8 cellular contexts compared by ENCODE assay signal in the genomic region with DNA sequence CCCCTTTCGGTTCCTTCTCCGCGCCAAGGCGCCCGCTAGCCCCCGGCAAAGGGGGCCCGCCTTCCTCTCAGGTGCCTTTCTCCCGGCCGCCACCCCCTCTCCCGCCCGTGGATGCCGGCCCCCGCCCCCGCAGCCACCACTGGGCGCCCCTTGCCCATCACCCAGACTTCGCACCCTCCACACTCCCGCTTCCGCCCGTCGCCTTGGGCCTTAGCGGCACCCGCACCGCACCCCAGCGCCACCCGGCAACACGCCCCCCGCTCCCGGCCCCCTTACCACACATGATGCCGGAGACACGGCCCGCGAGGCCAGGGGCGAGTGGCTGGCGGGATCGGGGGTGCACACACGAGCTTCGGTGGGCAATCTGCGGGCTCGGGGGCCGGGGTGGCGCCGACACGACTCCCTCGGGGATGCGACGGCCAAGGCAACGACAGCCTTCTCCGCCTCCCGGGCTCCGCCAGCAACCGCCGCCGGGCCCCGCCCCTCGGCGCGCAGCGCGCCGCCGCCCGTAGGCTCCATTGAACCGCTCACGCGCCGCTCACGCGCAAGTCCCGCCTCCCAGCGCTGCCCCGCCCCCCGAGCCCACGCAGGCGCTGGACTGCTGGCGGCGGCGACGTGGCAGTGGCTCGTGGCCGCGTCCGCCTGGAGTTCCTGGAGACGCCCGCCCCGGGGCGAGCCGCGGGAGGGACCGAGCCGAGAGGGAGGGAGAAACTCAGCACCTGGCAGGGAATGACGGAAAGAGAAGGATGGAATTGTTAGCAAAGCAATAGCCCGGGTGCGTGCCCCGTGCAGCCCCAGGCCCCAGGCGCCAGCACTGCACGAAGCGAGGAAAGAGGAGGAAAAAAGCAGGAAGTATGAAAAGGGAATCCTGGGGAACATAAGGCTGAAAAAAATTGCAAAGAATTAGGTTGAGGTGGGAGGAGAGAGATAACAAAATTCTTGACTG. TPM values are rescaled to one million over a fixed set of nuclear protein-coding genes. Genes with fewer than 3 reads are reported as not detected.
DNase-seq lines count a peak whose midpoint lies in the region; ATAC-seq and TF ChIP-seq lines count a peak whose summit lies in the region.

A gene (minus strand): TSS at position 439 of the 946 bp plus-strand sequence. CDS start 156 bp downstream, at position 283.

- peak; percentile 92 for ATAC-seq in DND-41 (ENCODE audit: insufficient read depth, low read depth)
- peak; percentile 94 for ATAC-seq in GM23338
- peak; percentile 91 to 94 for ATAC-seq in naive thymus-derived CD8-positive, alpha-beta T cell
- ATAC-seq in stimulated activated naive B cell treated with anti-CD40 and anti-IgM and Interleukin-4, amounts not matched to agents 10 μg/mL and 1 μg/mL and 100 μg/mL, for 72 hours (replicated peaks), result peak; percentile 90 to 93

- H3K36me3 ChIP-seq in DND-41 (ENCODE audit: insufficient read depth, low read length) (peaks cover 3% of the 10 kb centered on the region; the same call in 1 of the 2 replicates), GM23338 (ENCODE audit: insufficient read depth) (no peaks in the 10 kb centered on the region)

- no peaks in the 10 kb centered on the region for H3K9me3 ChIP-seq in DND-41 (ENCODE audit: insufficient read depth, low read length, severe bottlenecking)

- H3K4me1 ChIP-seq in DND-41 (ENCODE audit: insufficient read depth, low read length), result peaks cover 41% of the 10 kb centered on the region
- peaks cover 22% of the 10 kb centered on the region for H3K4me1 ChIP-seq in GM23338 (ENCODE audit: insufficient read depth)

- POLR2A ChIA-PET in naive thymus-derived CD8-positive, alpha-beta T cell (lab: Charles Lee), result interaction anchor here (0.6 to 1.5 kb wide), 3 partner anchors 10 to 456 kb away, joined by 3 to 8 read pairs (median 4); a partner anchor contains a TSS

- no peaks in the 10 kb centered on the region for H3K27me3 Mint-ChIP-seq in GM23338 (ENCODE audit: insufficient read depth, low read depth, poor library complexity)
- no peaks in the 10 kb centered on the region for H3K27me3 Mint-ChIP-seq in naive thymus-derived CD8-positive, alpha-beta T cell
- H3K27me3 Mint-ChIP-seq in stimulated activated naive B cell treated with anti-CD40 and anti-IgM and Interleukin-4, amounts not matched to agents 10 μg/mL and 1 μg/mL and 100 μg/mL, for 72 hours, result no peaks in the 10 kb centered on the region

- H3K9me3 Mint-ChIP-seq in GM23338, result no peaks in the 10 kb centered on the region
- no peaks in the 10 kb centered on the region for H3K9me3 Mint-ChIP-seq in naive thymus-derived CD8-positive, alpha-beta T cell
- H3K9me3 Mint-ChIP-seq in stimulated activated naive B cell treated with anti-CD40 and anti-IgM and Interleukin-4, amounts not matched to agents 10 μg/mL and 1 μg/mL and 100 μg/mL, for 72 hours, result no peaks in the 10 kb centered on the region

- no peak for TF ChIP-seq CTCF in DND-41 (IDR thresholded peaks at IDR 0.05; ENCODE audit: borderline replicate concordance, extremely low read depth, low read length, poor library complexity, severe bottlenecking)
- TF ChIP-seq CTCF in GM23338 (conservative IDR thresholded peaks at IDR 0.05; ENCODE audit: low read depth in 2 of 2), result no peak

- H2AFZ ChIP-seq in DND-41 (ENCODE audit: low read depth, low read length), result peak within 1 kb of the TSS; percentile 91
- H2AFZ ChIP-seq in GM23338, result peak within 1 kb of the TSS; percentile 97

- H3K36me3 Mint-ChIP-seq in GM23338 (ENCODE audit: low read depth), result no peaks in the 10 kb centered on the region; the same call in 2 of the 3 replicates
- H3K36me3 Mint-ChIP-seq in naive thymus-derived CD8-positive, alpha-beta T cell, result peaks cover 0 to 6% (median 0%) of the 10 kb centered on the region in 3 donors
- peaks cover 5 to 8% of the 10 kb centered on the region in 2 donors for H3K36me3 Mint-ChIP-seq in stimulated activated naive B cell treated with anti-CD40 and anti-IgM and Interleukin-4, amounts not matched to agents 10 μg/mL and 1 μg/mL and 100 μg/mL, for 72 hours

- H3K27ac Mint-ChIP-seq in GM23338, result peak within 1 kb of the TSS; percentile 87
- H3K27ac Mint-ChIP-seq in naive thymus-derived CD8-positive, alpha-beta T cell, result peak within 1 kb of the TSS; percentile 45 to 94 (median 90)
- peak within 1 kb of the TSS; percentile 96 for H3K27ac Mint-ChIP-seq in stimulated activated naive B cell treated with anti-CD40 and anti-IgM and Interleukin-4, amounts not matched to agents 10 μg/mL and 1 μg/mL and 100 μg/mL, for 72 hours

- peak within 1 kb of the TSS; percentile 93 for H3K4me3 Mint-ChIP-seq in GM23338
- H3K4me3 Mint-ChIP-seq in naive thymus-derived CD8-positive, alpha-beta T cell, result peak within 1 kb of the TSS; percentile 85 to 94 (median 89)
- peak within 1 kb of the TSS; percentile 86 to 96 for H3K4me3 Mint-ChIP-seq in stimulated activated naive B cell treated with anti-CD40 and anti-IgM and Interleukin-4, amounts not matched to agents 10 μg/mL and 1 μg/mL and 100 μg/mL, for 72 hours

- peaks cover 26% of the 10 kb centered on the region for H3K4me1 Mint-ChIP-seq in GM23338
- H3K4me1 Mint-ChIP-seq in naive thymus-derived CD8-positive, alpha-beta T cell, result peaks cover 14 to 48% (median 42%) of the 10 kb centered on the region in 4 donors
- peaks cover 22 to 48% of the 10 kb centered on the region in 2 donors for H3K4me1 Mint-ChIP-seq in stimulated activated naive B cell treated with anti-CD40 and anti-IgM and Interleukin-4, amounts not matched to agents 10 μg/mL and 1 μg/mL and 100 μg/mL, for 72 hours

- DNase-seq in DND-41, result peak; percentile 94
- DNase-seq in GM23338 (ENCODE audit: low spot score), result peak; percentile 89
- DNase-seq in LHCN-M2 (ENCODE audit: low read depth), result peak; percentile 92
- peak; percentile 95 for DNase-seq in RPMI8226
- peak; percentile 89 to 91 for DNase-seq in activated T-helper 1 cell treated with anti-CD3 and anti-CD28 coated beads, Interleukin-2, amount 50 U/mL, for 16 hours (ENCODE audit: low read depth in 1 of 2, low spot score in 1 of 2)
- peak; percentile 95 for DNase-seq in fibroblast of gingiva (ENCODE audit: low read depth)
- DNase-seq in naive thymus-derived CD8-positive, alpha-beta T cell, result peak; percentile 85 to 92 (median 90)
- peak; percentile 90 for DNase-seq in stimulated activated naive B cell treated with anti-CD40 and anti-IgM and Interleukin-4, amounts not matched to agents 10 μg/mL and 1 μg/mL and 100 μg/mL, for 72 hours

- H3K27me3 ChIP-seq in DND-41 (ENCODE audit: insufficient read depth, low read length, poor library complexity) (no peaks in the 10 kb centered on the region), GM23338 (ENCODE audit: insufficient read depth) (no peaks in the 10 kb centered on the region)

- H3K79me2 ChIP-seq in DND-41 (ENCODE audit: insufficient read depth, low read length) (peaks cover 56% of the 10 kb centered on the region), GM23338 (replicated peaks; ENCODE audit: insufficient read depth) (peaks cover 46% of the 10 kb centered on the region)

- H3K27ac ChIP-seq in DND-41 (ENCODE audit: low read length) (peak within 1 kb of the TSS; percentile 74), GM23338 (ENCODE audit: low read depth) (peak within 1 kb of the TSS; percentile 75)

- peak within 1 kb of the TSS; percentile 71 for H3K4me2 ChIP-seq in DND-41 (ENCODE audit: insufficient read depth, low read length)
- peak within 1 kb of the TSS; percentile 92 for H3K4me2 ChIP-seq in GM23338

- peak within 1 kb of the TSS; percentile 64 for H3K9ac ChIP-seq in DND-41 (ENCODE audit: low read depth, low read length)

- H3K9me2 ChIP-seq in GM23338 (ENCODE audit: insufficient read depth), result no peaks in the 10 kb centered on the region

- no peaks in the 10 kb centered on the region; the same call in 1 of the 2 replicates for H3F3A ChIP-seq in GM23338 (replicated peaks; ENCODE audit: low read depth)

- H3K4me3 ChIP-seq in DND-41 (ENCODE audit: low read depth in 1 of 2, low read length in 2 of 2) (peak within 1 kb of the TSS; percentile 73 to 79), GM23338 (peak within 1 kb of the TSS; percentile 85)

- H4K20me1 ChIP-seq in DND-41 (ENCODE audit: insufficient read depth, low read length) (peaks cover 6% of the 10 kb centered on the region; the same call in 1 of the 2 replicates), GM23338 (replicated peaks; ENCODE audit: insufficient read depth) (peaks cover 11% of the 10 kb centered on the region)

TF ChIP-seq in GM23338, 12 proteins besides CTCF, POLR2A, EP300 and RAD21 (continues in another document):
- TF ChIP-seq, protein P1, sequence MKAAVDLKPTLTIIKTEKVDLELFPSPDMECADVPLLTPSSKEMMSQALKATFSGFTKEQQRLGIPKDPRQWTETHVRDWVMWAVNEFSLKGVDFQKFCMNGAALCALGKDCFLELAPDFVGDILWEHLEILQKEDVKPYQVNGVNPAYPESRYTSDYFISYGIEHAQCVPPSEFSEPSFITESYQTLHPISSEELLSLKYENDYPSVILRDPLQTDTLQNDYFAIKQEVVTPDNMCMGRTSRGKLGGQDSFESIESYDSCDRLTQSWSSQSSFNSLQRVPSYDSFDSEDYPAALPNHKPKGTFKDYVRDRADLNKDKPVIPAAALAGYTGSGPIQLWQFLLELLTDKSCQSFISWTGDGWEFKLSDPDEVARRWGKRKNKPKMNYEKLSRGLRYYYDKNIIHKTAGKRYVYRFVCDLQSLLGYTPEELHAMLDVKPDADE (IDR thresholded peaks at IDR 0.05), result peak; percentile 53; the same call in 1 of the 2 replicates

RNA-seq across cellular contexts. Expression of the gene that starts here (rescaled TPM):
- 62.0 and 65.2 TPM in 2 replicates for total RNA-seq in GM23338 (2014; rRNA removed; shearing (Covaris generic))
- 45.9 and 60.8 TPM in 2 replicates for polyA plus RNA-seq in GM23338 (2016; fragmentation: Nextera tagmentation; extraction: Ambion mirVana)
- 31.0 and 32.6 TPM in 2 replicates for total RNA-seq in LHCN-M2 (2014; rRNA removed)
- polyA plus RNA-seq in LHCN-M2 (2012), result 18.4 TPM
- 10 to 100 TPM; 16.9 to 20.2 TPM for total RNA-seq in naive thymus-derived CD8-positive, alpha-beta T cell
- 10 to 100 TPM in 1 of 3 donors, 1 to 10 TPM in 2; 6.2 to 12.1 (median 7.6) TPM for polyA plus RNA-seq in naive thymus-derived CD8-positive, alpha-beta T cell

Comparison
In these comparisons a context has a peak if more than half of its experiments do, and no peak if none do; other contexts are left out.
1. Peak in every context shown above with its lines: DNase-seq, ATAC-seq, H3K4me3 ChIP-seq and H3K27ac ChIP-seq.